Comparison of ENCODE assay signal across 8 cellular contexts in genomic region chr7:76358053-76358477, GRCh38. TPM values are rescaled to one million over a fixed set of nuclear protein-coding genes. Genes with fewer than 3 reads are reported as not detected.
DNase-seq lines count a peak whose midpoint lies in the region; ATAC-seq and TF ChIP-seq lines count a peak whose summit lies in the region.

No MANE protein-coding gene starts in this region.

- no peak for TF ChIP-seq POLR2A in HCT116 (IDR thresholded peaks at IDR 0.05; ENCODE audit: borderline replicate concordance, extremely low read depth, insufficient read depth, insufficient read length)

- H3K9me2 ChIP-seq in HCT116 (ENCODE audit: insufficient read depth) = no peaks in the 10 kb centered on the region

- H3K4me1 ChIP-seq in HCT116 (ENCODE audit: control insufficient read depth in 1 of 2, insufficient read depth in 2 of 2, low read length in 2 of 2) = peaks cover 23 to 51% of the 10 kb centered on the region in 2 experiments

- BruUV-seq in HCT116 (replicated peaks; lab: Mats Ljungman, UMichigan) = no TSS peak

- POLR2A ChIA-PET in HCT116 (lab: Charles Lee) = interaction anchor here (0.6 to 2.1 kb wide), 3 partner anchors 40 to 98 kb away, joined by 5 to 8 read pairs (median 5); no protein-coding TSS in a partner anchor

- ATAC-seq in HCT116 = peak; percentile 6; the same call in 1 of the 2 replicates

- TF ChIP-seq CTCF in GM12864 (IDR thresholded peaks at IDR 0.05; ENCODE audit: low read depth, low read length, missing control alignments) = no peak
- no peak for TF ChIP-seq CTCF in HCT116 (IDR thresholded peaks at IDR 0.05 in 2 of 3, conservative IDR thresholded peaks at IDR 0.05 in 1 of 3; ENCODE audit: borderline replicate concordance in 1 of 3, insufficient read depth in 1 of 3, low read depth in 2 of 3, low read length in 2 of 3)

- H3K27me3 ChIP-seq in HCT116 (ENCODE audit: insufficient read depth, low read length) = no peaks in the 10 kb centered on the region

- peaks cover 11 to 43% of the 10 kb centered on the region in 2 experiments for H3K36me3 ChIP-seq in HCT116 (ENCODE audit: control insufficient read depth in 1 of 2, insufficient read depth in 2 of 2, low read length in 2 of 2)

- CTCF ChIA-PET in HCT116 (lab: Charles Lee) = interaction anchor here (0.9 to 1.5 kb wide), 2 partner anchors 17 to 20 kb away, joined by 3 read pairs; no protein-coding TSS in a partner anchor

- peaks cover 45% of the 10 kb centered on the region; the same call in 1 of the 2 replicates for H4K20me1 ChIP-seq in HCT116 (ENCODE audit: insufficient read depth)

- peak overlapping the region; percentile 99 for H3K9ac ChIP-seq in HCT116 (ENCODE audit: low read length)

- H3K79me2 ChIP-seq in HCT116 (ENCODE audit: insufficient read depth, low read length) = peaks cover 57% of the 10 kb centered on the region

- RAD21 ChIA-PET in HCT116 (lab: Charles Lee; ENCODE audit: low non-redundant PET in 1 of 2, low total read pairs in 2 of 2, uncharacterized antibody in 2 of 2, unreplicated experiment in 2 of 2) = no interaction called here

- H3K4me3 ChIP-seq in GM12864 (ENCODE audit: low read depth, low read length) (peak overlapping the region; percentile 89), HCT116 (replicated peaks in 1 of 2; ENCODE audit: low read depth in 1 of 2, low read length in 2 of 2) (peak overlapping the region; percentile 78 to 98)

- H2AFZ ChIP-seq in HCT116 (ENCODE audit: low read depth, low read length, poor library complexity, severe bottlenecking) = no peak overlapping the region

- no peak for TF ChIP-seq RAD21 in HCT116 (IDR thresholded peaks at IDR 0.05; ENCODE audit: low read depth)

- H3K27ac ChIP-seq in HCT116 (ENCODE audit: low read depth, low read length) = peak overlapping the region; percentile 84

- peak overlapping the region; percentile 85 for H3K4me2 ChIP-seq in HCT116 (ENCODE audit: low read length)

- intact Hi-C loops in HCT116 (cut with micrococcal nuclease) = no loop called here

- H3K9me3 ChIP-seq in HCT116 (ENCODE audit: control insufficient read depth in 1 of 2, insufficient read depth in 1 of 2, low read depth in 1 of 2, low read length in 2 of 2) = no peaks in the 10 kb centered on the region

- no peak for DNase-seq in GM12864 (ENCODE audit: low read depth)
- DNase-seq in HCT116 (ENCODE audit: low read depth, low spot score) = no peak
- DNase-seq in NAMALWA (ENCODE audit: low spot score) = peak; percentile 79
- DNase-seq in activated CD4-positive, alpha-beta T cell treated with anti-CD3 and anti-CD28 coated beads for 4 hours = peak; percentile 51 to 57
- DNase-seq in dermis blood vessel endothelial cell = peak; percentile 53
- peak; percentile 52 to 58 for DNase-seq in lung microvascular endothelial cell (ENCODE audit: low read depth in 2 of 2)
- peak; percentile 28 to 35 for DNase-seq in stimulated activated CD8-positive, alpha-beta memory T cell treated with anti-CD3 and anti-CD28 coated beads, Interleukin-15, amount 100 ng/mL, for 4 hours (ENCODE audit: low read depth in 2 of 2)
- DNase-seq in NCI-H446 (lab: John Stamatoyannopoulos, UW) = no peak

TF ChIP-seq in HCT116, 20 proteins besides CTCF, POLR2A, EP300 and RAD21:
- no peak for TF ChIP-seq SP1 (IDR thresholded peaks at IDR 0.05; ENCODE audit: low read depth)
- TF ChIP-seq EGR1 (IDR thresholded peaks at IDR 0.05; ENCODE audit: low read depth) = no peak
- TF ChIP-seq FOSL1 (IDR thresholded peaks at IDR 0.05; ENCODE audit: low read depth) = no peak
- no peak for TF ChIP-seq ZNF274 (IDR thresholded peaks at IDR 0.05; ENCODE audit: low read depth, low read length)
- no peak for TF ChIP-seq ATF3 (IDR thresholded peaks at IDR 0.05)
- TF ChIP-seq REST (IDR thresholded peaks at IDR 0.05; ENCODE audit: low read depth) = no peak
- no peak for TF ChIP-seq SIN3A (IDR thresholded peaks at IDR 0.05; ENCODE audit: low read depth)
- no peak for TF ChIP-seq EZH2 (IDR thresholded peaks at IDR 0.05)
- no peak for TF ChIP-seq JUND (IDR thresholded peaks at IDR 0.05)
- TF ChIP-seq ZFX (IDR thresholded peaks at IDR 0.05) = no peak
- no peak for TF ChIP-seq ELF1 (IDR thresholded peaks at IDR 0.05; ENCODE audit: borderline replicate concordance, low read depth)

RNA-seq across cellular contexts. Expression of gene YWHAG, which starts 0.7 kb away (rescaled TPM):
- 170 TPM for total RNA-seq in HCT116 (2021; ENCODE audit: unreplicated experiment)
- polyA plus RNA-seq in HCT116 (2012) = 81.0 and 84.8 TPM in 2 replicates
- 95.0 and 154 TPM in 2 replicates for total RNA-seq in dermis blood vessel endothelial cell
- 69.3 and 98.4 TPM in 2 replicates for total RNA-seq in lung microvascular endothelial cell

RNA-seq across cellular contexts. Expression of gene SSC4D, which starts 51.4 kb away (rescaled TPM):
- total RNA-seq in HCT116 (2021; ENCODE audit: unreplicated experiment) = 1.1 TPM
- 0.87 and 1.1 TPM in 2 replicates for polyA plus RNA-seq in HCT116 (2012)
- total RNA-seq in dermis blood vessel endothelial cell = 0.68 and 0.98 TPM in 2 replicates
- 0.22 and 0.40 TPM in 2 replicates for total RNA-seq in lung microvascular endothelial cell

RNA-seq across cellular contexts. Expression of gene HSPB1, which starts 55.6 kb away (rescaled TPM):
- 524 TPM for total RNA-seq in HCT116 (2021; ENCODE audit: unreplicated experiment)
- polyA plus RNA-seq in HCT116 (2012) = 568 and 601 TPM in 2 replicates
- 109 and 120 TPM in 2 replicates for total RNA-seq in dermis blood vessel endothelial cell
- total RNA-seq in lung microvascular endothelial cell = 78.5 and 125 TPM in 2 replicates

Comparison
In these comparisons a context has a peak if more than half of its experiments do, and no peak if none do; other contexts are left out.
1. DNase-seq: peak in NAMALWA (single experiment), activated CD4-positive, alpha-beta T cell treated with anti-CD3 and anti-CD28 coated beads for 4 hours (2 of 2), dermis blood vessel endothelial cell (single experiment), lung microvascular endothelial cell (2 of 2) and stimulated activated CD8-positive, alpha-beta memory T cell treated with anti-CD3 and anti-CD28 coated beads, Interleukin-15, amount 100 ng/mL, for 4 hours (2 of 2); none in GM12864 (single experiment), HCT116 (single experiment) and NCI-H446 (0 of 2).